14 cellular contexts compared by ENCODE assay signal in the genomic region with DNA sequence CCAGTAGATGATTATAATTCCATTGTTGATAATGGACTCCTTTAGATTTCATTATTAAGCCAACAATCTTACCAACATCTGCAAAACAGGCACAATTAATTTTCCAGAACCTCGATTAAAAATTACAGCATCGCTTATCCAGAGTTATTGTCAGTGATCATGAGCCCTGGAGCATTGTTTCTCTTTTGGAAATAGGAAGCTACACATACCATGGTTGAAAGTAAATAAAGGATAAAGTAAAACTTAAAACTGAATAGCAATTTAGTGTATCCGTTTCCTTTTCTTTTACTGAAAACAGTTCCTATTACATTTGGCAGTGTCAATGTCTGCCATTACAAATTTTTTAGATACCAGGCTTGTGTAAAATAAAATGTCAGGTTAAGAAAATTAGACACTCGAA. TPM values are rescaled to one million over a fixed set of nuclear protein-coding genes. Genes with fewer than 3 reads are reported as not detected.
DNase-seq lines count a peak whose midpoint lies in the region; ATAC-seq, FAIRE-seq and TF ChIP-seq lines count a peak whose summit lies in the region.
"Had no signal": no experiment of that assay in that cellular context is flagged by ENCODE, and none has a peak within 500 bp of the region (broad histone marks: within the 10 kb centered on the region; RNA-seq: fewer than 3 reads in every experiment).

No MANE protein-coding gene starts in this region.

- DNase-seq in astrocyte (ENCODE audit: low read depth) = no peak
- DNase-seq in progenitor cell of endocrine pancreas (ENCODE audit: low spot score, unreplicated experiment) = no peak
- DNase-seq in RKO (ENCODE audit: low spot score) = no peak
- no peak for DNase-seq in COLO829 (ENCODE audit: low spot score)
- no peak for DNase-seq in foreskin keratinocyte
- DNase-seq in activated CD4-positive, alpha-beta T cell treated with anti-CD3 and anti-CD28 coated beads for 48 hours = no peak
- DNase-seq: activated CD8-positive, alpha-beta T cell treated with anti-CD3 and anti-CD28 coated beads for 36 hours; activated gamma-delta T cell treated with Interleukin-2 at 50 U/mL for 16 hours; EL; NCI-H2081 treated with DMSO at 0.1 percent for 48 hours had no signal

- H3K27ac Mint-ChIP-seq in astrocyte (ENCODE audit: unreplicated experiment) (no peak overlapping the region), progenitor cell of endocrine pancreas (peak overlapping the region; percentile 99)
- H3K27ac Mint-ChIP-seq: activated CD8-positive, alpha-beta T cell treated with anti-CD3 and anti-CD28 coated beads for 36 hours had no signal

- H3K9ac ChIP-seq in astrocyte (ENCODE audit: low read length) = peak overlapping the region; percentile 88

- ATAC-seq in gastroesophageal sphincter (no peak), foreskin keratinocyte (no peak)
- ATAC-seq: activated CD8-positive, alpha-beta T cell treated with anti-CD3 and anti-CD28 coated beads for 36 hours; GM12878 had no signal

- 10 to 12% methylated on average over 4 of the region's 4 CpGs for WGBS in gastroesophageal sphincter (ENCODE audit: low coverage in 1 of 2), 2 donors

- H3K27ac ChIP-seq in astrocyte (ENCODE audit: low read depth, low read length) (peak overlapping the region; percentile 76), gastroesophageal sphincter (peak overlapping the region; percentile 94 to 99 (median 98)), foreskin keratinocyte (no peak overlapping the region)

- peak overlapping the region; percentile 91 for H3K4me2 ChIP-seq in astrocyte (ENCODE audit: low read length)

- H3K36me3 ChIP-seq in astrocyte (ENCODE audit: insufficient read depth, low read length) (no peaks in the 10 kb centered on the region), gastroesophageal sphincter (no peaks in the 10 kb centered on the region)
- H3K36me3 ChIP-seq: ovary had no signal

- H3K9me3 Mint-ChIP-seq in astrocyte (ENCODE audit: unreplicated experiment) (peaks cover 18% of the 10 kb centered on the region), progenitor cell of endocrine pancreas (ENCODE audit: low read depth) (no peaks in the 10 kb centered on the region)
- H3K9me3 Mint-ChIP-seq: activated CD8-positive, alpha-beta T cell treated with anti-CD3 and anti-CD28 coated beads for 36 hours had no signal

- H3K36me3 Mint-ChIP-seq in astrocyte (ENCODE audit: low read depth, unreplicated experiment) = peaks cover 3% of the 10 kb centered on the region
- peaks cover 22% of the 10 kb centered on the region for H3K36me3 Mint-ChIP-seq in progenitor cell of endocrine pancreas (ENCODE audit: insufficient read depth)

- no peak for TF ChIP-seq CTCF in astrocyte (IDR thresholded peaks at IDR 0.05; ENCODE audit: insufficient read depth, low read depth, low read length)
- TF ChIP-seq CTCF in gastroesophageal sphincter (IDR thresholded peaks at IDR 0.05) = no peak
- no peak for TF ChIP-seq CTCF in progenitor cell of endocrine pancreas (IDR thresholded peaks at IDR 0.05; ENCODE audit: unreplicated experiment)
- no peak for TF ChIP-seq CTCF in foreskin keratinocyte (conservative IDR thresholded peaks at IDR 0.05)

- peaks cover 86% of the 10 kb centered on the region for H3K27me3 Mint-ChIP-seq in astrocyte (ENCODE audit: low read depth, unreplicated experiment)
- no peaks in the 10 kb centered on the region for H3K27me3 Mint-ChIP-seq in progenitor cell of endocrine pancreas
- H3K27me3 Mint-ChIP-seq: activated CD8-positive, alpha-beta T cell treated with anti-CD3 and anti-CD28 coated beads for 36 hours had no signal

- H3K9me3 ChIP-seq in astrocyte (ENCODE audit: insufficient read depth, low read depth, low read length) (no peaks in the 10 kb centered on the region), gastroesophageal sphincter (no peaks in the 10 kb centered on the region)
- H3K9me3 ChIP-seq: ovary had no signal

- H3K4me1 ChIP-seq in astrocyte (ENCODE audit: insufficient read depth, low read length) (peaks cover 16% of the 10 kb centered on the region), gastroesophageal sphincter (peaks cover 0 to 50% (median 21%) of the 10 kb centered on the region in 3 donors), foreskin keratinocyte (peaks cover 26% of the 10 kb centered on the region)

- TF ChIP-seq EP300 in gastroesophageal sphincter (IDR thresholded peaks at IDR 0.05) = no peak

- FAIRE-seq in astrocyte (lab: Jason Lieb, UNC) = no peak
- FAIRE-seq: GM12878, TTC549 had no signal

- no peak overlapping the region for H3K4me3 Mint-ChIP-seq in astrocyte (ENCODE audit: unreplicated experiment)
- H3K4me3 Mint-ChIP-seq in progenitor cell of endocrine pancreas (ENCODE audit: low read depth) = peak overlapping the region; percentile 97
- H3K4me3 Mint-ChIP-seq: activated CD8-positive, alpha-beta T cell treated with anti-CD3 and anti-CD28 coated beads for 36 hours had no signal

- H3K4me1 Mint-ChIP-seq in astrocyte (ENCODE audit: low read depth, unreplicated experiment) = peaks cover 2% of the 10 kb centered on the region
- peaks cover 54% of the 10 kb centered on the region for H3K4me1 Mint-ChIP-seq in progenitor cell of endocrine pancreas (ENCODE audit: low read depth)

- peaks cover 68% of the 10 kb centered on the region for H3K79me2 ChIP-seq in astrocyte (ENCODE audit: insufficient read depth, low read length)

- peaks cover 4% of the 10 kb centered on the region for H4K20me1 ChIP-seq in astrocyte (ENCODE audit: insufficient read depth, low read length)

- H3K4me3 ChIP-seq in astrocyte (ENCODE audit: insufficient read depth, low read depth, low read length) = peak overlapping the region; percentile 74
- peak overlapping the region in 1 of 2 donors; percentile 79 for H3K4me3 ChIP-seq in gastroesophageal sphincter
- H3K4me3 ChIP-seq: GM12878 had no signal

- H3K27me3 ChIP-seq in astrocyte (ENCODE audit: insufficient read depth, low read length) (peaks cover 63% of the 10 kb centered on the region), gastroesophageal sphincter (no peaks in the 10 kb centered on the region), foreskin keratinocyte (no peaks in the 10 kb centered on the region)

- TF ChIP-seq POLR2A in gastroesophageal sphincter (IDR thresholded peaks at IDR 0.05) = no peak

- H2AFZ ChIP-seq in astrocyte (ENCODE audit: low read depth, low read length) = no peak overlapping the region

RNA-seq across cellular contexts. Expression of a gene that starts 9.9 kb away (rescaled TPM):
- total RNA-seq in astrocyte = not detected in 2 replicates
- total RNA-seq in gastroesophageal sphincter = 1 to 10 TPM; 3.1 to 7.0 (median 5.0) TPM
- 17.9 and 18.6 TPM in 2 replicates for total RNA-seq in progenitor cell of endocrine pancreas
- 0.25 and 0.31 TPM in 2 replicates for total RNA-seq in foreskin keratinocyte
- 0.27 and 0.46 TPM in 2 replicates for polyA plus RNA-seq in foreskin keratinocyte
- total RNA-seq: activated CD8-positive, alpha-beta T cell treated with anti-CD3 and anti-CD28 coated beads for 36 hours; GM12878 had no signal
- polyA plus RNA-seq: GM12878 had no signal

RNA-seq across cellular contexts. Expression of a gene that starts 16.6 kb away (rescaled TPM):
- total RNA-seq in astrocyte (0.23 TPM in 1 of 2 replicates, not detected in the other), gastroesophageal sphincter (1 to 10 TPM in 1 of 4 donors, under 1 TPM in 2, not detected in 1; 0.23 to 2.3 (median 0.27) TPM), progenitor cell of endocrine pancreas (27.4 and 31.2 TPM in 2 replicates), foreskin keratinocyte (7.5 and 8.3 TPM in 2 replicates)
- 6.3 and 8.2 TPM in 2 replicates for polyA plus RNA-seq in foreskin keratinocyte

RNA-seq across cellular contexts. Expression of a gene that starts 18.2 kb away (rescaled TPM):
- total RNA-seq in astrocyte = not detected in 2 replicates
- total RNA-seq in gastroesophageal sphincter = 10 to 100 TPM in 3 of 4 donors, 1 to 10 TPM in 1; 8.6 to 20.2 (median 15.3) TPM
- total RNA-seq in progenitor cell of endocrine pancreas = 13.7 TPM in 2 replicates
- 0.82 and 1.6 TPM in 2 replicates for total RNA-seq in foreskin keratinocyte
- 1.3 and 2.3 TPM in 2 replicates for polyA plus RNA-seq in foreskin keratinocyte
- total RNA-seq: GM12878 had no signal

RNA-seq across cellular contexts. Expression of a gene that starts 31.1 kb away (rescaled TPM):
- total RNA-seq in astrocyte (not detected in 2 replicates), gastroesophageal sphincter (10 to 100 TPM; 11.0 to 34.6 (median 29.3) TPM), progenitor cell of endocrine pancreas (12.6 and 18.1 TPM in 2 replicates), foreskin keratinocyte (3.8 and 4.3 TPM in 2 replicates)
- polyA plus RNA-seq in foreskin keratinocyte = 2.4 and 3.0 TPM in 2 replicates
- total RNA-seq: activated CD8-positive, alpha-beta T cell treated with anti-CD3 and anti-CD28 coated beads for 36 hours had no signal

RNA-seq across cellular contexts. Expression of a gene that starts 35.2 kb away (rescaled TPM):
- total RNA-seq in astrocyte = not detected in 2 replicates
- 10 to 100 TPM in 1 of 4 donors, under 1 TPM in 1, not detected in 2; 0.46 to 12.7 TPM for total RNA-seq in gastroesophageal sphincter
- total RNA-seq in progenitor cell of endocrine pancreas = 0.38 TPM in 1 of 2 replicates, not detected in the other
- 2.6 and 3.4 TPM in 2 replicates for total RNA-seq in foreskin keratinocyte
- 0.31 and 0.40 TPM in 2 replicates for polyA plus RNA-seq in foreskin keratinocyte
- total RNA-seq: activated CD8-positive, alpha-beta T cell treated with anti-CD3 and anti-CD28 coated beads for 36 hours; GM12878 had no signal
